ENCODE assay signal across 17 cellular contexts in the genomic region with DNA sequence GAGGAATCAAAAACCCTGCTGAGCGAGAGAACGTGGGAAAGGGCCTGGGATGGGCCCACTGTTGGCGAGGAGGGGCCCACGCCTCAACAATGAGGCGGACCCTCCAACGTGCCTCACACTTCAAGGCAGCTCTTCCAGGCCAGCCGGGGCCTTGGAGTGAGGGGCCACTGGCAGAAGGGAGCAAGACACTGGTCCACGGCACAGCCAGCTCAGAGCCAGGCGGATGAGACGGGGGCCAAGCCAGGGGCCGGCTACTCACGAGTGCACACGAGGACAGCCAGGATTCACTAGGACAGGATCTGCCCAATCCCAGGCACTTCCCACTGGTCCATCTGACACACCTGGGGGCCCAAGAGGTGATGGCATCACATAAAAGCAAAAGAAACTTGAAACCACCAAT. TPM values are rescaled to one million over a fixed set of nuclear protein-coding genes. Genes with fewer than 3 reads are reported as not detected.
DNase-seq lines count a peak whose midpoint lies in the region; ATAC-seq and TF ChIP-seq lines count a peak whose summit lies in the region.
"Had no signal": no experiment of that assay in that cellular context is flagged by ENCODE, and none has a peak within 500 bp of the region (broad histone marks: within the 10 kb centered on the region; RNA-seq: fewer than 3 reads in every experiment).

No MANE protein-coding gene starts in this region.

- no peak for TF ChIP-seq POLR2A in body of pancreas (IDR thresholded peaks at IDR 0.05)

- H3K4me3 ChIP-seq in body of pancreas (no peak overlapping the region), tibial artery (no peak overlapping the region)
- H3K4me3 ChIP-seq: pancreas had no signal

- H3K36me3 Mint-ChIP-seq in activated naive CD8-positive, alpha-beta T cell treated with anti-CD3 and anti-CD28 coated beads, Interleukin-2, amount 10 ng/mL, durations not matched to agents 7 days and 5 days: no peaks in the 10 kb centered on the region
- H3K36me3 Mint-ChIP-seq in activated naive CD8-positive, alpha-beta T cell treated with anti-CD3 and anti-CD28 coated beads, Interleukin-2, amount 50 U/mL, for 24 hours (ENCODE audit: low read depth): no peaks in the 10 kb centered on the region
- H3K36me3 Mint-ChIP-seq in naive thymus-derived CD8-positive, alpha-beta T cell: peaks cover 0 to 2% (median 0%) of the 10 kb centered on the region in 3 donors
- H3K36me3 Mint-ChIP-seq: mesothelial cell of epicardium had no signal

- peak overlapping the region; percentile 42 for H3K27ac Mint-ChIP-seq in activated naive CD8-positive, alpha-beta T cell treated with anti-CD3 and anti-CD28 coated beads, Interleukin-2, amount 10 ng/mL, durations not matched to agents 7 days and 5 days
- no peak overlapping the region for H3K27ac Mint-ChIP-seq in activated naive CD8-positive, alpha-beta T cell treated with anti-CD3 and anti-CD28 coated beads, Interleukin-2, amount 50 U/mL, for 24 hours
- peak overlapping the region; percentile 37 to 81 (median 71) for H3K27ac Mint-ChIP-seq in naive thymus-derived CD8-positive, alpha-beta T cell
- H3K27ac Mint-ChIP-seq: activated T-cell treated with anti-CD3 and anti-CD28 coated beads, Interleukin-2, amount 50 U/mL, for 72 hours; mesothelial cell of epicardium had no signal

- peak overlapping the region in 3 of 4 donors; percentile 1 to 69 (median 61) for H3K27ac ChIP-seq in body of pancreas
- peak overlapping the region; percentile 76 to 77 for H3K27ac ChIP-seq in tibial artery

- H3K36me3 ChIP-seq in body of pancreas (replicated peaks in 1 of 2; ENCODE audit: insufficient read depth in 1 of 2, low read depth in 2 of 2): no peaks in the 10 kb centered on the region
- no peaks in the 10 kb centered on the region for H3K36me3 ChIP-seq in tibial artery
- H3K36me3 ChIP-seq: pancreas had no signal

- peaks cover 73% of the 10 kb centered on the region for H3K4me1 Mint-ChIP-seq in activated naive CD8-positive, alpha-beta T cell treated with anti-CD3 and anti-CD28 coated beads, Interleukin-2, amount 10 ng/mL, durations not matched to agents 7 days and 5 days
- peaks cover 89% of the 10 kb centered on the region for H3K4me1 Mint-ChIP-seq in activated naive CD8-positive, alpha-beta T cell treated with anti-CD3 and anti-CD28 coated beads, Interleukin-2, amount 50 U/mL, for 24 hours
- peaks cover 49 to 98% (median 91%) of the 10 kb centered on the region in 4 donors for H3K4me1 Mint-ChIP-seq in naive thymus-derived CD8-positive, alpha-beta T cell

- POLR2A ChIA-PET in activated naive CD8-positive, alpha-beta T cell treated with anti-CD3 and anti-CD28 coated beads, Interleukin-2, amount 10 ng/mL, durations not matched to agents 7 days and 5 days (lab: Charles Lee): no interaction called here
- POLR2A ChIA-PET in naive thymus-derived CD8-positive, alpha-beta T cell (lab: Charles Lee): no interaction called here

- H3K4me3 Mint-ChIP-seq in activated naive CD8-positive, alpha-beta T cell treated with anti-CD3 and anti-CD28 coated beads, Interleukin-2, amount 10 ng/mL, durations not matched to agents 7 days and 5 days: no peak overlapping the region
- no peak overlapping the region for H3K4me3 Mint-ChIP-seq in activated naive CD8-positive, alpha-beta T cell treated with anti-CD3 and anti-CD28 coated beads, Interleukin-2, amount 50 U/mL, for 24 hours
- H3K4me3 Mint-ChIP-seq in naive thymus-derived CD8-positive, alpha-beta T cell: peak overlapping the region in 4 of 10 donors; percentile 7 to 76 (median 12)
- H3K4me3 Mint-ChIP-seq: mesothelial cell of epicardium had no signal

- no peaks in the 10 kb centered on the region for H3K27me3 ChIP-seq in body of pancreas
- no peaks in the 10 kb centered on the region for H3K27me3 ChIP-seq in tibial artery
- H3K27me3 ChIP-seq: pancreas had no signal

- no peak for ATAC-seq in activated naive CD8-positive, alpha-beta T cell treated with anti-CD3 and anti-CD28 coated beads, Interleukin-2, amount 10 ng/mL, durations not matched to agents 7 days and 5 days (ENCODE audit: low read depth)
- ATAC-seq in activated naive CD8-positive, alpha-beta T cell treated with anti-CD3 and anti-CD28 coated beads, Interleukin-2, amount 50 U/mL, for 24 hours: no peak
- ATAC-seq in body of pancreas (no peak), HG02610 (IDR thresholded peaks at IDR 0.05; ENCODE audit: unreplicated experiment) (no peak)
- no peak for ATAC-seq in naive thymus-derived CD8-positive, alpha-beta T cell
- ATAC-seq: activated CD4-positive, CD25-positive, alpha-beta regulatory T cell treated with anti-CD3 and anti-CD28 coated beads, Interleukin-2, amount 50 U/mL, for 24 hours; activated T-cell treated with anti-CD3 and anti-CD28 coated beads, Interleukin-2, amount 50 U/mL, for 72 hours had no signal

- TF ChIP-seq CTCF in body of pancreas (IDR thresholded peaks at IDR 0.05) (no peak), tibial artery (IDR thresholded peaks at IDR 0.05) (no peak)

- intact Hi-C loops in body of pancreas (cut with DNase I) (no loop called here), tibial artery (cut with DNase I; ENCODE audit: low total_unique reads) (no loop called here)

- H3K9me3 ChIP-seq in body of pancreas (no peaks in the 10 kb centered on the region), tibial artery (no peaks in the 10 kb centered on the region)
- H3K9me3 ChIP-seq: pancreas had no signal

- 84 to 86% methylated on average over 11 to 12 of the region's 13 CpGs for WGBS in body of pancreas, 2 donors

- H3K4me1 ChIP-seq in body of pancreas: peaks cover 81% of the 10 kb centered on the region
- peaks cover 4 to 100% (median 87%) of the 10 kb centered on the region in 4 donors for H3K4me1 ChIP-seq in tibial artery

- no peak for DNase-seq in activated naive CD8-positive, alpha-beta T cell treated with anti-CD3 and anti-CD28 coated beads, Interleukin-2, amount 10 ng/mL, durations not matched to agents 7 days and 5 days
- no peak for DNase-seq in activated naive CD8-positive, alpha-beta T cell treated with anti-CD3 and anti-CD28 coated beads, Interleukin-2, amount 50 U/mL, for 24 hours
- no peak for DNase-seq in body of pancreas
- DNase-seq in naive thymus-derived CD8-positive, alpha-beta T cell: no peak
- no peak for DNase-seq in tibial artery
- DNase-seq in mucosa of gallbladder (ENCODE audit: low spot score): no peak
- DNase-seq in NCI-H446 (lab: John Stamatoyannopoulos, UW): no peak
- DNase-seq: ACHN; activated T-cell treated with anti-CD3 and anti-CD28 coated beads, Interleukin-2, amount 50 U/mL, for 72 hours; DMS 273 treated with DMSO at 0.1 percent for 48 hours; HCEC 1CT; NCI-H1694; NCI-H524 had no signal

- H3K27me3 Mint-ChIP-seq in activated naive CD8-positive, alpha-beta T cell treated with anti-CD3 and anti-CD28 coated beads, Interleukin-2, amount 10 ng/mL, durations not matched to agents 7 days and 5 days: no peaks in the 10 kb centered on the region
- H3K27me3 Mint-ChIP-seq in activated naive CD8-positive, alpha-beta T cell treated with anti-CD3 and anti-CD28 coated beads, Interleukin-2, amount 50 U/mL, for 24 hours: no peaks in the 10 kb centered on the region
- H3K27me3 Mint-ChIP-seq in naive thymus-derived CD8-positive, alpha-beta T cell: no peaks in the 10 kb centered on the region

- H3K9me3 Mint-ChIP-seq in activated naive CD8-positive, alpha-beta T cell treated with anti-CD3 and anti-CD28 coated beads, Interleukin-2, amount 10 ng/mL, durations not matched to agents 7 days and 5 days: no peaks in the 10 kb centered on the region
- H3K9me3 Mint-ChIP-seq in activated naive CD8-positive, alpha-beta T cell treated with anti-CD3 and anti-CD28 coated beads, Interleukin-2, amount 50 U/mL, for 24 hours: no peaks in the 10 kb centered on the region
- H3K9me3 Mint-ChIP-seq in naive thymus-derived CD8-positive, alpha-beta T cell: no peaks in the 10 kb centered on the region
- H3K9me3 Mint-ChIP-seq: activated T-cell treated with anti-CD3 and anti-CD28 coated beads, Interleukin-2, amount 50 U/mL, for 72 hours; mesothelial cell of epicardium had no signal

RNA-seq across cellular contexts. Expression of gene ELL, which starts 20.5 kb away (rescaled TPM):
- 10 to 100 TPM; 28.5 to 31.2 TPM for total RNA-seq in activated naive CD8-positive, alpha-beta T cell treated with anti-CD3 and anti-CD28 coated beads, Interleukin-2, amount 10 ng/mL, durations not matched to agents 7 days and 5 days
- 10 to 100 TPM; 12.5 to 14.2 TPM for total RNA-seq in body of pancreas
- total RNA-seq in naive thymus-derived CD8-positive, alpha-beta T cell: 10 to 100 TPM; 23.7 to 24.1 TPM
- 10 to 100 TPM in 1 of 3 donors, 1 to 10 TPM in 2; 7.6 to 11.0 (median 9.3) TPM for polyA plus RNA-seq in naive thymus-derived CD8-positive, alpha-beta T cell
- 20.1 TPM for total RNA-seq in mucosa of gallbladder

RNA-seq across cellular contexts. Expression of gene FKBP8, which starts 42.0 kb away (rescaled TPM):
- 100 to 1,000 TPM; 261 to 275 TPM for total RNA-seq in activated naive CD8-positive, alpha-beta T cell treated with anti-CD3 and anti-CD28 coated beads, Interleukin-2, amount 10 ng/mL, durations not matched to agents 7 days and 5 days
- 100 to 1,000 TPM; 235 to 247 TPM for total RNA-seq in body of pancreas
- total RNA-seq in naive thymus-derived CD8-positive, alpha-beta T cell: 100 to 1,000 TPM; 235 to 236 TPM
- polyA plus RNA-seq in naive thymus-derived CD8-positive, alpha-beta T cell: 100 to 1,000 TPM in 2 of 3 donors, 10 to 100 TPM in 1; 87.0 to 125 (median 106) TPM
- total RNA-seq in mucosa of gallbladder: 226 TPM

RNA-seq across cellular contexts. Expression of gene KXD1, which starts 56.3 kb away (rescaled TPM):
- total RNA-seq in activated naive CD8-positive, alpha-beta T cell treated with anti-CD3 and anti-CD28 coated beads, Interleukin-2, amount 10 ng/mL, durations not matched to agents 7 days and 5 days: 100 to 1,000 TPM in 1 of 2 experiments, 10 to 100 TPM in 1; 96.7 to 105 TPM
- total RNA-seq in body of pancreas (10 to 100 TPM; 62.6 to 71.1 TPM), mucosa of gallbladder (70.5 TPM)
- total RNA-seq in naive thymus-derived CD8-positive, alpha-beta T cell: 10 to 100 TPM; 96.2 to 97.9 TPM
- 10 to 100 TPM; 68.3 to 80.2 (median 79.4) TPM for polyA plus RNA-seq in naive thymus-derived CD8-positive, alpha-beta T cell
